19 cellular contexts compared by ENCODE assay signal in genomic region chr5:159527546-159527945, GRCh38.
DNase-seq lines count a peak whose midpoint lies in the region; ATAC-seq and TF ChIP-seq lines count a peak whose summit lies in the region.
"Had no signal": no experiment of that assay in that cellular context is flagged by ENCODE, and none has a peak within 500 bp of the region (broad histone marks: within the 10 kb centered on the region; RNA-seq: fewer than 3 reads in every experiment).

No MANE protein-coding gene starts in this region.

- no peak overlapping the region for H3K4me3 ChIP-seq in lower lobe of right lung
- H3K4me3 ChIP-seq: GM23248 had no signal

- no peak overlapping the region for H3K27ac Mint-ChIP-seq in CD4-positive, alpha-beta T cell
- H3K27ac Mint-ChIP-seq: CD14-positive monocyte had no signal

- no peaks in the 10 kb centered on the region for H3K27me3 ChIP-seq in lower lobe of right lung (ENCODE audit: low read depth)
- no peaks in the 10 kb centered on the region for H3K27me3 ChIP-seq in CD4-positive, alpha-beta T cell (ENCODE audit: control insufficient read depth, insufficient read depth, low read length)

- ATAC-seq in GM18868 (IDR thresholded peaks at IDR 0.05; ENCODE audit: unreplicated experiment) (peak; percentile 42), lower lobe of right lung (peak; percentile 66 to 69), GM21825 (IDR thresholded peaks at IDR 0.05; ENCODE audit: unreplicated experiment) (no peak), GM21529 (IDR thresholded peaks at IDR 0.05; ENCODE audit: unreplicated experiment) (no peak)
- no peak for ATAC-seq in CD4-positive, alpha-beta T cell (ENCODE audit: poor library complexity)

- H3K27ac ChIP-seq in lower lobe of right lung: no peak overlapping the region
- no peak overlapping the region for H3K27ac ChIP-seq in CD4-positive, alpha-beta T cell (ENCODE audit: low read depth, low read length)
- H3K27ac ChIP-seq: GM23248 had no signal

- DNase-seq in NCI-H1930 (lab: John Stamatoyannopoulos, UW) (peak; percentile 38), lower lobe of right lung (no peak), NCI-H2227 (lab: John Stamatoyannopoulos, UW; ENCODE audit: unreplicated experiment) (no peak)
- DNase-seq in CD4-positive, alpha-beta T cell: no peak
- DNase-seq: ACHN, COR-L47, GDM1, GM23248, HCEC 1CT, NCI-H1105 treated with DMSO at 0.1 percent for 48 hours, NCI-H187, NCI-H226, NCI-H524, SK-N-SH, T-helper 1 cell had no signal

- no peaks in the 10 kb centered on the region for H3K36me3 Mint-ChIP-seq in CD4-positive, alpha-beta T cell (ENCODE audit: low read depth)
- H3K36me3 Mint-ChIP-seq: CD14-positive monocyte had no signal

- CTCF ChIA-PET in CD4-positive, alpha-beta T cell (lab: Charles Lee): no interaction called here

- H3K4me1 Mint-ChIP-seq in CD4-positive, alpha-beta T cell (ENCODE audit: low read depth): no peaks in the 10 kb centered on the region
- H3K4me1 Mint-ChIP-seq: CD14-positive monocyte had no signal

- no peaks in the 10 kb centered on the region for H3K4me1 ChIP-seq in lower lobe of right lung

- POLR2A ChIA-PET in CD4-positive, alpha-beta T cell (lab: Charles Lee): no interaction called here

- intact Hi-C loops in lower lobe of right lung (cut with DNase I): no loop called here
- intact Hi-C loops in CD4-positive, alpha-beta T cell (cut with DNase I, micrococcal nuclease): no loop called here

- TF ChIP-seq CTCF in lower lobe of right lung (IDR thresholded peaks at IDR 0.05): no peak
- TF ChIP-seq CTCF in CD4-positive, alpha-beta T cell (IDR thresholded peaks at IDR 0.05): no peak

- peaks cover 4% of the 10 kb centered on the region for H3K9me3 ChIP-seq in lower lobe of right lung
- H3K9me3 ChIP-seq in CD4-positive, alpha-beta T cell (ENCODE audit: control insufficient read depth, low read length): no peaks in the 10 kb centered on the region
- H3K9me3 ChIP-seq: SK-N-SH had no signal

- H3K36me3 ChIP-seq in lower lobe of right lung: no peaks in the 10 kb centered on the region

- H3K4me3 Mint-ChIP-seq in CD4-positive, alpha-beta T cell: no peak overlapping the region
- H3K4me3 Mint-ChIP-seq: CD14-positive monocyte had no signal

- no peaks in the 10 kb centered on the region for H3K9me3 Mint-ChIP-seq in CD4-positive, alpha-beta T cell

- H3K27me3 Mint-ChIP-seq in CD4-positive, alpha-beta T cell: no peaks in the 10 kb centered on the region

Comparison
In these comparisons a context has a peak if more than half of its experiments do, and no peak if none do; other contexts are left out.
1. ATAC-seq: peak in GM18868 (single experiment) and lower lobe of right lung (2 of 2); none in GM21825 (single experiment), GM21529 (single experiment) and CD4-positive, alpha-beta T cell (single experiment).
2. DNase-seq: peak in NCI-H1930 (2 of 2); none in lower lobe of right lung (single experiment), NCI-H2227 (single experiment) and CD4-positive, alpha-beta T cell (0 of 10).